32 cellular contexts compared by ENCODE assay signal in genomic region chr7:104891949-104892348, GRCh38.
"Had no signal": no experiment of that assay in that cellular context is flagged by ENCODE, and none has a peak within 500 bp of the region (broad histone marks: within the 10 kb centered on the region; RNA-seq: fewer than 3 reads in every experiment).

No MANE protein-coding gene starts in this region.

- H3K4me3 ChIP-seq: Peyer's patch, SJSA1 had no signal

- H3K4me3 Mint-ChIP-seq: activated CD4-positive, alpha-beta T cell treated with anti-CD3 and anti-CD28 coated beads, Interleukin-2, amount 10 ng/mL, durations not matched to agents 24 days and 14 days; activated CD8-positive, alpha-beta T cell treated with anti-CD3 and anti-CD28 coated beads for 36 hours; activated naive CD4-positive, alpha-beta T cell treated with anti-CD3 and anti-CD28 coated beads for 36 hours; activated naive CD8-positive, alpha-beta T cell treated with anti-CD3 and anti-CD28 coated beads, Interleukin-2, amount 50 U/mL, for 24 hours; activated T-cell treated with anti-CD3 and anti-CD28 coated beads, Interleukin-2, amount 50 U/mL, for 24 hours; brain; T-helper 1 cell treated with Interleukin-12 subunit alpha and Interleukin-12 subunit beta and Interleukin-4 antibody, amounts not matched to agents 30 μg/mL and 1 μg/mL, for 36 hours; T-helper 2 cell treated with Interferon-gamma antibody and Interleukin-4, amounts not matched to agents 5 μg/mL and 100 μg/mL, for 36 hours had no signal

- H3K9me3 Mint-ChIP-seq: activated CD4-positive, alpha-beta T cell treated with anti-CD3 and anti-CD28 coated beads, Interleukin-2, amount 10 ng/mL, durations not matched to agents 24 days and 14 days; activated CD8-positive, alpha-beta T cell treated with anti-CD3 and anti-CD28 coated beads for 36 hours; activated naive CD4-positive, alpha-beta T cell treated with anti-CD3 and anti-CD28 coated beads for 36 hours; activated naive CD4-positive, alpha-beta T cell treated with anti-CD3 and anti-CD28 coated beads, Interleukin-2, amount 50 U/mL, for 72 hours; activated naive CD8-positive, alpha-beta T cell treated with anti-CD3 and anti-CD28 coated beads, Interleukin-2, amount 50 U/mL, for 24 hours; activated T-cell treated with anti-CD3 and anti-CD28 coated beads, Interleukin-2, amount 50 U/mL, for 24 hours; brain; T-helper 1 cell treated with Interleukin-12 subunit alpha and Interleukin-12 subunit beta and Interleukin-4 antibody, amounts not matched to agents 30 μg/mL and 1 μg/mL, for 36 hours; T-helper 2 cell treated with Interferon-gamma antibody and Interleukin-4, amounts not matched to agents 5 μg/mL and 100 μg/mL, for 36 hours had no signal

- H3K27ac ChIP-seq: Peyer's patch, SJSA1, VCaP had no signal

- H3K4me1 Mint-ChIP-seq: activated CD4-positive, alpha-beta T cell treated with anti-CD3 and anti-CD28 coated beads, Interleukin-2, amount 10 ng/mL, durations not matched to agents 24 days and 14 days; activated naive CD8-positive, alpha-beta T cell treated with anti-CD3 and anti-CD28 coated beads, Interleukin-2, amount 50 U/mL, for 24 hours had no signal

- H3K9me2 ChIP-seq: SK-N-SH had no signal

- H3K36me3 Mint-ChIP-seq: activated naive CD4-positive, alpha-beta T cell treated with anti-CD3 and anti-CD28 coated beads, Interleukin-2, amount 50 U/mL, for 72 hours; brain had no signal

- H3K36me3 ChIP-seq: Peyer's patch, SJSA1 had no signal

- H3K4me2 ChIP-seq: SK-N-SH had no signal

- H3K9me3 ChIP-seq: Peyer's patch, SJSA1, SK-N-SH had no signal

- H3K27ac Mint-ChIP-seq: activated CD4-positive, alpha-beta T cell treated with anti-CD3 and anti-CD28 coated beads, Interleukin-2, amount 10 ng/mL, durations not matched to agents 24 days and 14 days; activated CD8-positive, alpha-beta T cell treated with anti-CD3 and anti-CD28 coated beads for 36 hours; activated naive CD4-positive, alpha-beta T cell treated with anti-CD3 and anti-CD28 coated beads for 36 hours; activated naive CD4-positive, alpha-beta T cell treated with anti-CD3 and anti-CD28 coated beads, Interleukin-2, amount 50 U/mL, for 72 hours; activated naive CD8-positive, alpha-beta T cell treated with anti-CD3 and anti-CD28 coated beads, Interleukin-2, amount 50 U/mL, for 24 hours; activated T-cell treated with anti-CD3 and anti-CD28 coated beads, Interleukin-2, amount 50 U/mL, for 24 hours; brain; T-helper 1 cell treated with Interleukin-12 subunit alpha and Interleukin-12 subunit beta and Interleukin-4 antibody, amounts not matched to agents 30 μg/mL and 1 μg/mL, for 36 hours; T-helper 2 cell treated with Interferon-gamma antibody and Interleukin-4, amounts not matched to agents 5 μg/mL and 100 μg/mL, for 36 hours had no signal

- H3K27me3 ChIP-seq: Peyer's patch, SJSA1 had no signal

- H3K27me3 Mint-ChIP-seq: activated T-cell treated with anti-CD3 and anti-CD28 coated beads, Interleukin-2, amount 50 U/mL, for 24 hours had no signal

- ATAC-seq: activated CD8-positive, alpha-beta T cell treated with anti-CD3 and anti-CD28 coated beads for 36 hours; activated naive CD8-positive, alpha-beta T cell treated with anti-CD3 and anti-CD28 coated beads, Interleukin-2, amount 50 U/mL, for 24 hours; PC-3 had no signal

- H3K4me1 ChIP-seq: SJSA1 had no signal

- DNase-seq: activated CD4-positive, alpha-beta T cell treated with anti-CD3 and anti-CD28 coated beads for 1 hour; activated CD4-positive, alpha-beta T cell treated with anti-CD3 and anti-CD28 coated beads, Interleukin-2, amount 10 ng/mL, durations not matched to agents 24 days and 14 days; activated CD4-positive, alpha-beta T cell treated with anti-CD3 and anti-CD28 coated beads, Interleukin-2, amount 50 U/mL, for 4 hours; activated CD4-positive, CD25-positive, alpha-beta regulatory T cell; activated CD8-positive, alpha-beta T cell treated with anti-CD3 and anti-CD28 coated beads for 36 hours; activated gamma-delta T cell treated with Interleukin-2 at 50 U/mL for 16 hours; activated naive CD4-positive, alpha-beta T cell treated with anti-CD3 and anti-CD28 coated beads for 36 hours; activated naive CD8-positive, alpha-beta T cell treated with anti-CD3 and anti-CD28 coated beads, Interleukin-2, amount 50 U/mL, for 24 hours; activated T-cell treated with anti-CD3 and anti-CD28 coated beads, Interleukin-2, amount 50 U/mL, for 24 hours; anterior cingulate cortex; central memory CD4-positive, alpha-beta T cell; Kasumi-1; MM.1S; MV-4-11; NCI-H1092; NCI-H1436 treated with DMSO at 0.1 percent for 48 hours; NCI-H1694 treated with DMSO at 0.1 percent for 48 hours; NCI-H2029; NCI-H345; NCI-H524 treated with DMSO at 0.1 percent for 48 hours; NK-92 treated with Interleukin-12 subunit alpha and Interleukin-12 subunit beta, amount 100 ng/mL, for 24 hours; Peyer's patch; RPMI8226; SHP77 treated with DMSO at 0.1 percent for 48 hours; SK-N-SH had no signal

- H3K9ac ChIP-seq: SK-N-SH had no signal
